ENCODE assay signal across 1 cellular context in the genomic region with DNA sequence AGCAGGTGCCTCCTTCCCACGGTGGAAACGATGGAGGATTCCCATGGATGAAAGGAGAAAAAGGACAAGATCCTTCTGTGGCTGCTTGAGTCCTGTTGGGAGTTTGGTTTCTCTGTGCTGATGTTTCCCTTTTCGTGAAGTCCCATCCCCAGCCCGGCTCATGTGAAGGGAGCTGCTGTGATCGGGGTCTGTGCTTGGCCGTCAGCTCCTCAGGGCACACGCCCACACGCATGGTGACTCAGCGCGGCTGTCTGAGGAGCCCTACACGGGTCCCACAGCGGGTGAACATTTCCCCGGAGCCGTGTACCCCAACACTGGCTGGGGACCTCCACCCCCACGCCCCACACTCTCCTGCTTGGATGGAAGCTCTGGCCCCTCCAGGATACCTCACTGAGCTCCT.
A peak's percentile ranks its signal among the peaks of the same experiment; 100 is the strongest.
TF ChIP-seq lines count a peak whose summit lies in the region.

No MANE protein-coding gene starts in this region.

TF ChIP-seq in K562, 482 proteins besides CTCF, POLR2A, EP300 and RAD21:
- no peak for TF ChIP-seq SPI1 (IDR thresholded peaks at IDR 0.05; ENCODE audit: borderline replicate concordance, low read depth, low read length)
- TF ChIP-seq SRSF1 (IDR thresholded peaks at IDR 0.05; ENCODE audit: low read depth, low read length): no peak
- TF ChIP-seq, protein P1, sequence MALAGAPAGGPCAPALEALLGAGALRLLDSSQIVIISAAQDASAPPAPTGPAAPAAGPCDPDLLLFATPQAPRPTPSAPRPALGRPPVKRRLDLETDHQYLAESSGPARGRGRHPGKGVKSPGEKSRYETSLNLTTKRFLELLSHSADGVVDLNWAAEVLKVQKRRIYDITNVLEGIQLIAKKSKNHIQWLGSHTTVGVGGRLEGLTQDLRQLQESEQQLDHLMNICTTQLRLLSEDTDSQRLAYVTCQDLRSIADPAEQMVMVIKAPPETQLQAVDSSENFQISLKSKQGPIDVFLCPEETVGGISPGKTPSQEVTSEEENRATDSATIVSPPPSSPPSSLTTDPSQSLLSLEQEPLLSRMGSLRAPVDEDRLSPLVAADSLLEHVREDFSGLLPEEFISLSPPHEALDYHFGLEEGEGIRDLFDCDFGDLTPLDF (CRISPR knock-in tag; IDR thresholded peaks at IDR 0.05): no peak
- TF ChIP-seq EGR1 (conservative IDR thresholded peaks at IDR 0.05): peak; percentile 48; the same call in 1 of the 2 replicates
- no peak for TF ChIP-seq ZNF408 (CRISPR knock-in tag; IDR thresholded peaks at IDR 0.05; ENCODE audit: low read depth)
- no peak for TF ChIP-seq CREB1 (IDR thresholded peaks at IDR 0.05)
- no peak for TF ChIP-seq CREB1 (CRISPR knock-in tag; IDR thresholded peaks at IDR 0.05)
- TF ChIP-seq HES1 (IDR thresholded peaks at IDR 0.05; ENCODE audit: low read depth): no peak
